In genomic region chr15:73951591-73951990, GRCh38 we compare ENCODE assay signal across 8 cellular contexts. TPM values are rescaled to one million over a fixed set of nuclear protein-coding genes. Genes with fewer than 3 reads are reported as not detected.
A peak's percentile ranks its signal among the peaks of the same experiment; 100 is the strongest.
DNase-seq lines count a peak whose midpoint lies in the region; ATAC-seq and TF ChIP-seq lines count a peak whose summit lies in the region.

No MANE protein-coding gene starts in this region.

- POLR2A ChIA-PET in CD8-positive, alpha-beta memory T cell (lab: Charles Lee), result interaction anchor here (0.8 to 1.3 kb wide), 3 partner anchors 8 to 24 kb away, joined by 3 to 5 read pairs (median 3); no protein-coding TSS in a partner anchor

- H3K27ac ChIP-seq in gastroesophageal sphincter (peak overlapping the region; percentile 84 to 98 (median 94)), neuronal stem cell (replicated peaks; ENCODE audit: low read length) (no peak overlapping the region), aorta (ENCODE audit: low read depth in 1 of 2, low read length in 2 of 2) (peak overlapping the region; percentile 94 to 96)
- no peak overlapping the region for H3K27ac ChIP-seq in CD8-positive, alpha-beta memory T cell (ENCODE audit: low read depth, low read length)

- peak; percentile 18 for ATAC-seq in stimulated activated naive CD8-positive, alpha-beta T cell treated with anti-CD3 and anti-CD28 coated beads, Interleukin-15, amount 100 ng/mL, for 72 hours
- ATAC-seq in stimulated activated naive CD8-positive, alpha-beta T cell treated with anti-CD3 and anti-CD28 coated beads, Interleukin-15, Interleukin-2, amounts not matched to agents 100 U/mL and 50 U/mL, for 24 hours, result no peak
- ATAC-seq in gastroesophageal sphincter, result no peak
- ATAC-seq in aorta (ENCODE audit: low FRiP score), result no peak
- ATAC-seq in GM18502 (IDR thresholded peaks at IDR 0.05; ENCODE audit: poor library complexity, unreplicated experiment), result no peak

- H3K18ac ChIP-seq in neuronal stem cell (ENCODE audit: low read length), result peak overlapping the region; percentile 61

- H3K14ac ChIP-seq in neuronal stem cell (ENCODE audit: low read length), result peak overlapping the region; percentile 67

- H3K23ac ChIP-seq in neuronal stem cell (ENCODE audit: low read depth, low read length, poor library complexity), result no peak overlapping the region

- no peak overlapping the region for H2BK5ac ChIP-seq in neuronal stem cell (ENCODE audit: low read length)

- no peak for TF ChIP-seq EP300 in gastroesophageal sphincter (IDR thresholded peaks at IDR 0.05)

- H3K4me1 ChIP-seq in gastroesophageal sphincter (peaks cover 5 to 44% (median 29%) of the 10 kb centered on the region in 3 donors), neuronal stem cell (ENCODE audit: control insufficient read depth in 2 of 2, insufficient read depth in 1 of 2, low read depth in 1 of 2, low read length in 2 of 2) (peaks cover 9 to 18% of the 10 kb centered on the region in 2 donors), aorta (ENCODE audit: control insufficient read depth in 1 of 2, insufficient read depth in 2 of 2, low read length in 2 of 2) (no peaks in the 10 kb centered on the region)
- H3K4me1 ChIP-seq in CD8-positive, alpha-beta memory T cell (ENCODE audit: insufficient read depth, low read length), result no peaks in the 10 kb centered on the region

- no peaks in the 10 kb centered on the region for H3K9me3 Mint-ChIP-seq in stimulated activated naive CD8-positive, alpha-beta T cell treated with anti-CD3 and anti-CD28 coated beads, Interleukin-15, amount 100 ng/mL, for 72 hours
- H3K9me3 Mint-ChIP-seq in CD8-positive, alpha-beta memory T cell, result no peaks in the 10 kb centered on the region

- H2BK15ac ChIP-seq in neuronal stem cell (ENCODE audit: low read length), result no peak overlapping the region

- H2BK12ac ChIP-seq in neuronal stem cell (ENCODE audit: low read length), result no peak overlapping the region

- H3K4me3 Mint-ChIP-seq in stimulated activated naive CD8-positive, alpha-beta T cell treated with anti-CD3 and anti-CD28 coated beads, Interleukin-15, amount 100 ng/mL, for 72 hours, result no peak overlapping the region
- no peak overlapping the region for H3K4me3 Mint-ChIP-seq in CD8-positive, alpha-beta memory T cell

- no peak overlapping the region for H3K9ac ChIP-seq in neuronal stem cell (ENCODE audit: low read depth, low read length, poor library complexity)

- no peak overlapping the region for H3K4me2 ChIP-seq in neuronal stem cell (ENCODE audit: insufficient read depth, low read length, poor library complexity, severe bottlenecking)

- H3K79me1 ChIP-seq in neuronal stem cell (ENCODE audit: low read depth, low read length), result no peaks in the 10 kb centered on the region

- intact Hi-C loops in aorta (cut with DNase I), result no loop called here

- H3K9me3 ChIP-seq in gastroesophageal sphincter, result no peaks in the 10 kb centered on the region
- H3K9me3 ChIP-seq in neuronal stem cell (replicated peaks in 1 of 2; ENCODE audit: control insufficient read depth in 2 of 2, insufficient read depth in 1 of 2, low read depth in 1 of 2, low read length in 2 of 2), result no peaks in the 10 kb centered on the region
- no peaks in the 10 kb centered on the region for H3K9me3 ChIP-seq in aorta (ENCODE audit: control insufficient read depth, low read length)
- H3K9me3 ChIP-seq in CD8-positive, alpha-beta memory T cell (ENCODE audit: low read length), result no peaks in the 10 kb centered on the region

- peak overlapping the region; percentile 78 for H2AFZ ChIP-seq in neuronal stem cell (ENCODE audit: low read length)

- H3K4me3 ChIP-seq in gastroesophageal sphincter (no peak overlapping the region), neuronal stem cell (ENCODE audit: low read length in 2 of 2) (no peak overlapping the region), aorta (ENCODE audit: low read length in 2 of 2) (no peak overlapping the region)
- H3K4me3 ChIP-seq in CD8-positive, alpha-beta memory T cell (ENCODE audit: low read length), result no peak overlapping the region

- H4K8ac ChIP-seq in neuronal stem cell (ENCODE audit: low read depth, low read length), result no peak overlapping the region

- DNase-seq in stimulated activated naive CD8-positive, alpha-beta T cell treated with anti-CD3 and anti-CD28 coated beads, Interleukin-15, amount 100 ng/mL, for 72 hours, result no peak
- DNase-seq in stimulated activated naive CD8-positive, alpha-beta T cell treated with anti-CD3 and anti-CD28 coated beads, Interleukin-15, Interleukin-2, amounts not matched to agents 100 U/mL and 50 U/mL, for 24 hours, result no peak
- DNase-seq in neuronal stem cell (ENCODE audit: low spot score) (no peak), aorta (peak; percentile 58 to 74), NCI-H446 treated with DMSO at 0.1 percent for 48 hours (lab: John Stamatoyannopoulos, UW) (no peak)
- no peak for DNase-seq in CD8-positive, alpha-beta memory T cell

- H2BK120ac ChIP-seq in neuronal stem cell (ENCODE audit: low read depth, low read length), result no peak overlapping the region

- H3K27me3 Mint-ChIP-seq in stimulated activated naive CD8-positive, alpha-beta T cell treated with anti-CD3 and anti-CD28 coated beads, Interleukin-15, amount 100 ng/mL, for 72 hours, result no peaks in the 10 kb centered on the region
- H3K27me3 Mint-ChIP-seq in CD8-positive, alpha-beta memory T cell, result peaks cover 0 to 7% of the 10 kb centered on the region in 2 donors

- TF ChIP-seq POLR2A in gastroesophageal sphincter (IDR thresholded peaks at IDR 0.05), result no peak

- no peaks in the 10 kb centered on the region for H3K27me3 ChIP-seq in gastroesophageal sphincter
- peaks cover 0 to 3% (median 3%) of the 10 kb centered on the region in 3 experiments for H3K27me3 ChIP-seq in neuronal stem cell (ENCODE audit: control insufficient read depth in 3 of 3, insufficient read depth in 3 of 3, low read depth in 1 of 3, low read length in 3 of 3)
- no peaks in the 10 kb centered on the region for H3K27me3 ChIP-seq in aorta (ENCODE audit: control insufficient read depth in 1 of 2, insufficient read depth in 2 of 2, low read length in 1 of 2)
- H3K27me3 ChIP-seq in CD8-positive, alpha-beta memory T cell (ENCODE audit: insufficient read depth, low read length, poor library complexity, severe bottlenecking), result no peaks in the 10 kb centered on the region

- TF ChIP-seq CTCF in gastroesophageal sphincter (IDR thresholded peaks at IDR 0.05), result no peak

- WGBS in gastroesophageal sphincter (ENCODE audit: low coverage in 1 of 2), 2 donors, result 40 to 46% methylated on average over 4 to 7 of the region's 12 CpGs
- WGBS in neuronal stem cell (ENCODE audit: extremely low coverage in 2 of 2, insufficient read length in 2 of 2, insufficient replicate concordance in 1 of 2), 2 donors, result no CpG with 5 or more reads among the region's 12 CpGs
- WGBS in aorta, 2 donors, result 19 to 27% methylated on average over 12 of the region's 12 CpGs

- H4K91ac ChIP-seq in neuronal stem cell (ENCODE audit: low read depth, low read length, poor library complexity), result no peak overlapping the region

- H3K36me3 Mint-ChIP-seq in CD8-positive, alpha-beta memory T cell, result no peaks in the 10 kb centered on the region

- H3K4ac ChIP-seq in neuronal stem cell (ENCODE audit: low read length), result no peak overlapping the region

- CTCF ChIA-PET in CD8-positive, alpha-beta memory T cell (lab: Charles Lee), result interaction anchor here (0.9 to 2.8 kb wide), 12 partner anchors 9 to 97 kb away, joined by 3 to 71 read pairs (median 5); no protein-coding TSS in a partner anchor

- H3K36me3 ChIP-seq in gastroesophageal sphincter (peaks cover 0 to 34% of the 10 kb centered on the region in 2 donors), neuronal stem cell (replicated peaks in 1 of 2; ENCODE audit: control insufficient read depth in 2 of 2, insufficient read depth in 2 of 2, low read length in 2 of 2) (peaks cover 3 to 27% of the 10 kb centered on the region in 2 donors), aorta (ENCODE audit: control insufficient read depth in 1 of 2, insufficient read depth in 2 of 2, low read length in 1 of 2) (peaks cover 2 to 8% of the 10 kb centered on the region in 2 donors)
- no peaks in the 10 kb centered on the region for H3K36me3 ChIP-seq in CD8-positive, alpha-beta memory T cell (ENCODE audit: insufficient read depth, low read length)

- peak overlapping the region in 1 of 2 donors; percentile 92 for H3K27ac Mint-ChIP-seq in stimulated activated naive CD8-positive, alpha-beta T cell treated with anti-CD3 and anti-CD28 coated beads, Interleukin-15, amount 100 ng/mL, for 72 hours
- H3K27ac Mint-ChIP-seq in CD8-positive, alpha-beta memory T cell, result no peak overlapping the region

- peak overlapping the region; percentile 76 for H2AK5ac ChIP-seq in neuronal stem cell (ENCODE audit: low read depth, low read length)

- peaks cover 18% of the 10 kb centered on the region for H3K4me1 Mint-ChIP-seq in stimulated activated naive CD8-positive, alpha-beta T cell treated with anti-CD3 and anti-CD28 coated beads, Interleukin-15, amount 100 ng/mL, for 72 hours
- H3K4me1 Mint-ChIP-seq in CD8-positive, alpha-beta memory T cell, result peaks cover 4 to 8% (median 6%) of the 10 kb centered on the region in 3 donors

RNA-seq across cellular contexts. Expression of gene LOXL1, which starts 25.3 kb away (rescaled TPM):
- total RNA-seq in gastroesophageal sphincter (10 to 100 TPM; 22.9 to 63.0 (median 34.5) TPM), aorta (100 to 1,000 TPM; 108 to 115 TPM)
- 67.0 TPM for polyA plus RNA-seq in neuronal stem cell (2013, experiment 1 of 2)
- 68.3 TPM for polyA plus RNA-seq in neuronal stem cell (2013, experiment 2 of 2)
- polyA plus RNA-seq in aorta, result 100 to 1,000 TPM in 1 of 2 donors, 10 to 100 TPM in 1; 49.0 to 138 TPM
- total RNA-seq in CD8-positive, alpha-beta memory T cell, result 1 to 10 TPM; 1.3 to 1.5 TPM
- 3.1 TPM for polyA plus RNA-seq in CD8-positive, alpha-beta memory T cell

RNA-seq across cellular contexts. Expression of gene STOML1, which starts 40.5 kb away (rescaled TPM):
- 10 to 100 TPM in 3 of 4 donors, 1 to 10 TPM in 1; 8.1 to 21.7 (median 13.7) TPM for total RNA-seq in gastroesophageal sphincter
- 2.2 TPM for polyA plus RNA-seq in neuronal stem cell (2013, experiment 1 of 2)
- 2.3 TPM for polyA plus RNA-seq in neuronal stem cell (2013, experiment 2 of 2)
- total RNA-seq in aorta, result 10 to 100 TPM; 12.9 to 16.4 TPM
- polyA plus RNA-seq in aorta, result 10 to 100 TPM; 10.5 to 19.2 TPM
- 10 to 100 TPM; 13.2 to 13.3 TPM for total RNA-seq in CD8-positive, alpha-beta memory T cell
- polyA plus RNA-seq in CD8-positive, alpha-beta memory T cell, result 8.6 TPM

RNA-seq across cellular contexts. Expression of gene PML, which starts 42.9 kb away (rescaled TPM):
- total RNA-seq in gastroesophageal sphincter (10 to 100 TPM; 24.1 to 75.1 (median 52.1) TPM), aorta (10 to 100 TPM; 72.6 to 91.9 TPM)
- polyA plus RNA-seq in neuronal stem cell (2013, experiment 1 of 2), result 19.7 TPM
- 20.5 TPM for polyA plus RNA-seq in neuronal stem cell (2013, experiment 2 of 2)
- polyA plus RNA-seq in aorta, result 10 to 100 TPM in 1 of 2 donors, 1 to 10 TPM in 1; 8.6 to 45.5 TPM
- 10 to 100 TPM; 35.5 to 37.4 TPM for total RNA-seq in CD8-positive, alpha-beta memory T cell
- 32.3 TPM for polyA plus RNA-seq in CD8-positive, alpha-beta memory T cell

Comparison
In these comparisons a context has a peak if more than half of its experiments do, and no peak if none do; other contexts are left out.
1. DNase-seq: peak in aorta (2 of 2); none in stimulated activated naive CD8-positive, alpha-beta T cell treated with anti-CD3 and anti-CD28 coated beads, Interleukin-15, amount 100 ng/mL, for 72 hours (0 of 2), stimulated activated naive CD8-positive, alpha-beta T cell treated with anti-CD3 and anti-CD28 coated beads, Interleukin-15, Interleukin-2, amounts not matched to agents 100 U/mL and 50 U/mL, for 24 hours (single experiment), neuronal stem cell (single experiment), NCI-H446 treated with DMSO at 0.1 percent for 48 hours (single experiment) and CD8-positive, alpha-beta memory T cell (0 of 5).
2. H3K27ac ChIP-seq: peak in gastroesophageal sphincter (4 of 4) and aorta (2 of 2); none in neuronal stem cell (single experiment) and CD8-positive, alpha-beta memory T cell (single experiment).
3. RNA of gene LOXL1, which starts 25.3 kb away (total RNA-seq): 108 to 115 TPM in aorta and 22.9 to 63.0 TPM in gastroesophageal sphincter; 1.3 to 1.5 TPM in CD8-positive, alpha-beta memory T cell; every median in the first group is over 4 times any median in the second.